ENCODE assay signal across 1 cellular context in the genomic region with DNA sequence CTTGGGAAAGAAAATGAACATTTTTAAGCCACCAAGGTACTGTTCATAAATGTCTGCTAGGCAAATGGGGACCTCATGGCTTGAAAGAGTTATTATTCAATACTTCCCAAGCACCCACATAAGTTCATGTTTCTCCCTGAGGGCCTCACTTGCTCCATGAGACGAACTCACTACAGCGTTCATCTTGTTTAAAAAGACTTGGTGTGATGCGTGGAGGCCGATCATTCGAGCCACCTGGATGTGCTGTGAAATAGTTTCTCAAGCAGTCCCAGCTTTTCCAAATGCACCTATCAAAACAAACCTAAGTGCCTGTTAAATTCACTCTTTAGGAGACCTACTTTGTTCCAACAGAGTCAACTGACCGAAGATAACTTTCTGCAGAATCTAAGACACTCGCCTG.
TF ChIP-seq lines count a peak whose summit lies in the region.

No MANE protein-coding gene starts in this region.

TF ChIP-seq in GM23338, 12 proteins besides CTCF, POLR2A, EP300 and RAD21 (continued from another document):
- TF ChIP-seq, protein P1, sequence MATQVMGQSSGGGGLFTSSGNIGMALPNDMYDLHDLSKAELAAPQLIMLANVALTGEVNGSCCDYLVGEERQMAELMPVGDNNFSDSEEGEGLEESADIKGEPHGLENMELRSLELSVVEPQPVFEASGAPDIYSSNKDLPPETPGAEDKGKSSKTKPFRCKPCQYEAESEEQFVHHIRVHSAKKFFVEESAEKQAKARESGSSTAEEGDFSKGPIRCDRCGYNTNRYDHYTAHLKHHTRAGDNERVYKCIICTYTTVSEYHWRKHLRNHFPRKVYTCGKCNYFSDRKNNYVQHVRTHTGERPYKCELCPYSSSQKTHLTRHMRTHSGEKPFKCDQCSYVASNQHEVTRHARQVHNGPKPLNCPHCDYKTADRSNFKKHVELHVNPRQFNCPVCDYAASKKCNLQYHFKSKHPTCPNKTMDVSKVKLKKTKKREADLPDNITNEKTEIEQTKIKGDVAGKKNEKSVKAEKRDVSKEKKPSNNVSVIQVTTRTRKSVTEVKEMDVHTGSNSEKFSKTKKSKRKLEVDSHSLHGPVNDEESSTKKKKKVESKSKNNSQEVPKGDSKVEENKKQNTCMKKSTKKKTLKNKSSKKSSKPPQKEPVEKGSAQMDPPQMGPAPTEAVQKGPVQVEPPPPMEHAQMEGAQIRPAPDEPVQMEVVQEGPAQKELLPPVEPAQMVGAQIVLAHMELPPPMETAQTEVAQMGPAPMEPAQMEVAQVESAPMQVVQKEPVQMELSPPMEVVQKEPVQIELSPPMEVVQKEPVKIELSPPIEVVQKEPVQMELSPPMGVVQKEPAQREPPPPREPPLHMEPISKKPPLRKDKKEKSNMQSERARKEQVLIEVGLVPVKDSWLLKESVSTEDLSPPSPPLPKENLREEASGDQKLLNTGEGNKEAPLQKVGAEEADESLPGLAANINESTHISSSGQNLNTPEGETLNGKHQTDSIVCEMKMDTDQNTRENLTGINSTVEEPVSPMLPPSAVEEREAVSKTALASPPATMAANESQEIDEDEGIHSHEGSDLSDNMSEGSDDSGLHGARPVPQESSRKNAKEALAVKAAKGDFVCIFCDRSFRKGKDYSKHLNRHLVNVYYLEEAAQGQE (IDR thresholded peaks at IDR 0.05; ENCODE audit: unreplicated experiment) = no peak
- TF ChIP-seq JUNB (IDR thresholded peaks at IDR 0.05; ENCODE audit: unreplicated experiment) = no peak
- TF ChIP-seq ZNF114 (CRISPR knock-in tag; IDR thresholded peaks at IDR 0.05) = no peak
- TF ChIP-seq STAT1 (IDR thresholded peaks at IDR 0.05; ENCODE audit: unreplicated experiment) = no peak
